Comparison of ENCODE assay signal across 19 cellular contexts in genomic region chr14:65261425-65261920, GRCh38.
DNase-seq lines count a peak whose midpoint lies in the region; ATAC-seq, FAIRE-seq and TF ChIP-seq lines count a peak whose summit lies in the region.
"Had no signal": no experiment of that assay in that cellular context is flagged by ENCODE, and none has a peak within 500 bp of the region (broad histone marks: within the 10 kb centered on the region; RNA-seq: fewer than 3 reads in every experiment).

No MANE protein-coding gene starts in this region.

- H3K4me3 ChIP-seq in dorsolateral prefrontal cortex = no peak overlapping the region
- H3K4me3 ChIP-seq: BLaER1, K562, Peyer's patch had no signal

- H3K4me3 Mint-ChIP-seq in neural crest cell = no peak overlapping the region
- H3K4me3 Mint-ChIP-seq in stimulated activated naive B cell treated with anti-CD40 and anti-IgM and Interleukin-4, amounts not matched to agents 10 μg/mL and 1 μg/mL and 100 μg/mL, for 72 hours = no peak overlapping the region
- H3K4me3 Mint-ChIP-seq: CD8-positive, alpha-beta memory T cell; H9 had no signal

- H3K27ac Mint-ChIP-seq in neural crest cell (ENCODE audit: unreplicated experiment) = peak overlapping the region; percentile 14
- H3K27ac Mint-ChIP-seq in stimulated activated naive B cell treated with anti-CD40 and anti-IgM and Interleukin-4, amounts not matched to agents 10 μg/mL and 1 μg/mL and 100 μg/mL, for 72 hours = no peak overlapping the region
- H3K27ac Mint-ChIP-seq: CD8-positive, alpha-beta memory T cell had no signal

- intact Hi-C loops in dorsolateral prefrontal cortex (cut with DNase I) = no loop called here

- no peaks in the 10 kb centered on the region for H3K36me3 Mint-ChIP-seq in neural crest cell (ENCODE audit: low read depth)
- peaks cover 2 to 8% of the 10 kb centered on the region in 2 donors for H3K36me3 Mint-ChIP-seq in stimulated activated naive B cell treated with anti-CD40 and anti-IgM and Interleukin-4, amounts not matched to agents 10 μg/mL and 1 μg/mL and 100 μg/mL, for 72 hours

- peak overlapping the region in 1 of 59 donors; percentile 12 for H3K27ac ChIP-seq in dorsolateral prefrontal cortex
- H3K27ac ChIP-seq: BLaER1, Peyer's patch had no signal

- no peak for TF ChIP-seq POLR2A in H54 (IDR thresholded peaks at IDR 0.05; ENCODE audit: low read depth, low read length)

- no peaks in the 10 kb centered on the region for H3K4me1 Mint-ChIP-seq in neural crest cell
- H3K4me1 Mint-ChIP-seq in stimulated activated naive B cell treated with anti-CD40 and anti-IgM and Interleukin-4, amounts not matched to agents 10 μg/mL and 1 μg/mL and 100 μg/mL, for 72 hours = peaks cover 14 to 22% of the 10 kb centered on the region in 2 donors

- peak; percentile 27 for ATAC-seq in esophagus mucosa
- no peak for ATAC-seq in stimulated activated naive B cell treated with anti-CD40 and anti-IgM and Interleukin-4, amounts not matched to agents 10 μg/mL and 1 μg/mL and 100 μg/mL, for 72 hours (replicated peaks)
- no peak for ATAC-seq in HG03039 (IDR thresholded peaks at IDR 0.05; ENCODE audit: unreplicated experiment)
- ATAC-seq in GM18519 (IDR thresholded peaks at IDR 0.05; ENCODE audit: low FRiP score, unreplicated experiment) = no peak
- ATAC-seq: K562 had no signal

- TF ChIP-seq CTCF in neural crest cell (conservative IDR thresholded peaks at IDR 0.05) (no peak), dorsolateral prefrontal cortex (IDR thresholded peaks at IDR 0.05 in 54 of 56, conservative IDR thresholded peaks at IDR 0.05 in 2 of 56; ENCODE audit: low read depth in 1 of 56, partially characterized antibody in 56 of 56) (no peak)

- DNase-seq in H54 (ENCODE audit: insufficient read length, low spot score) (no peak), M059J (ENCODE audit: low read depth) (peak; percentile 52), neural crest cell (ENCODE audit: low read depth, low spot score) (no peak), dorsolateral prefrontal cortex (no peak)
- no peak for DNase-seq in stimulated activated naive B cell treated with anti-CD40 and anti-IgM and Interleukin-4, amounts not matched to agents 10 μg/mL and 1 μg/mL and 100 μg/mL, for 72 hours
- DNase-seq: CD8-positive, alpha-beta memory T cell; H9; NCI-H1092 treated with DMSO at 0.1 percent for 48 hours; NCI-H187; NCI-H2171; NCI-H446 treated with DMSO at 0.1 percent for 48 hours; NCI-H774; SHP77 treated with DMSO at 0.1 percent for 48 hours had no signal

- H3K27me3 ChIP-seq in dorsolateral prefrontal cortex = no peaks in the 10 kb centered on the region
- H3K27me3 ChIP-seq: BLaER1, Peyer's patch had no signal

- no peaks in the 10 kb centered on the region for H3K27me3 Mint-ChIP-seq in neural crest cell (ENCODE audit: low read depth)
- H3K27me3 Mint-ChIP-seq in stimulated activated naive B cell treated with anti-CD40 and anti-IgM and Interleukin-4, amounts not matched to agents 10 μg/mL and 1 μg/mL and 100 μg/mL, for 72 hours = no peaks in the 10 kb centered on the region

- peak; percentile 11 for FAIRE-seq in H54 (lab: Jason Lieb, UNC)
- FAIRE-seq: K562 had no signal

- peaks cover 3% of the 10 kb centered on the region for H3K9me3 Mint-ChIP-seq in neural crest cell
- H3K9me3 Mint-ChIP-seq in stimulated activated naive B cell treated with anti-CD40 and anti-IgM and Interleukin-4, amounts not matched to agents 10 μg/mL and 1 μg/mL and 100 μg/mL, for 72 hours = peaks cover 3 to 7% of the 10 kb centered on the region in 2 donors
